8 cellular contexts compared by ENCODE assay signal in genomic region chr12:53005215-53005985, GRCh38. TPM values are rescaled to one million over a fixed set of nuclear protein-coding genes. Genes with fewer than 3 reads are reported as not detected.
A peak's percentile ranks its signal among the peaks of the same experiment; 100 is the strongest.
DNase-seq lines count a peak whose midpoint lies in the region; ATAC-seq lines count a peak whose summit lies in the region.

No MANE protein-coding gene starts in this region.

- H3K4me2 ChIP-seq in BLaER1 treated with 17β-estradiol and CSF1 and Interleukin-3, amounts not matched to agents 10 nM and 100 nM = peak overlapping the region; percentile 80 to 97 (median 91)

- H3K27me3 Mint-ChIP-seq in activated naive CD8-positive, alpha-beta T cell = no peaks in the 10 kb centered on the region

- peak overlapping the region; percentile 75 to 98 (median 86) for H3K4me3 ChIP-seq in BLaER1 treated with 17β-estradiol and CSF1 and Interleukin-3, amounts not matched to agents 10 nM and 100 nM
- H3K4me3 ChIP-seq in iPS-11a (ENCODE audit: low read depth, low read length) (peak overlapping the region; percentile 55), skeletal muscle tissue (ENCODE audit: low read length in 3 of 3) (peak overlapping the region; percentile 93 to 97 (median 95))

- peaks cover 33 to 48% (median 41%) of the 10 kb centered on the region in 10 experiments for H3K4me1 ChIP-seq in BLaER1 treated with 17β-estradiol and CSF1 and Interleukin-3, amounts not matched to agents 10 nM and 100 nM
- peaks cover 23 to 47% (median 36%) of the 10 kb centered on the region in 3 donors for H3K4me1 ChIP-seq in skeletal muscle tissue (ENCODE audit: control insufficient read depth in 3 of 3, insufficient read depth in 3 of 3, low read length in 3 of 3)

- peak overlapping the region; percentile 92 for H3K4me3 Mint-ChIP-seq in activated naive CD8-positive, alpha-beta T cell

- peak overlapping the region; percentile 98 for H3K27ac Mint-ChIP-seq in activated naive CD8-positive, alpha-beta T cell

- H3K9ac ChIP-seq in BLaER1 treated with 17β-estradiol and CSF1 and Interleukin-3, amounts not matched to agents 10 nM and 100 nM = peak overlapping the region; percentile 82 to 99 (median 94)
- peak overlapping the region; percentile 67 to 84 (median 74) for H3K9ac ChIP-seq in skeletal muscle tissue (ENCODE audit: low read depth in 1 of 3, low read length in 3 of 3)

- peaks cover 22 to 30% (median 28%) of the 10 kb centered on the region in 11 experiments for H3K36me3 ChIP-seq in BLaER1 treated with 17β-estradiol and CSF1 and Interleukin-3, amounts not matched to agents 10 nM and 100 nM
- peaks cover 0 to 4% (median 3%) of the 10 kb centered on the region in 3 donors for H3K36me3 ChIP-seq in skeletal muscle tissue (ENCODE audit: control insufficient read depth in 3 of 3, insufficient read depth in 3 of 3, low read length in 3 of 3)

- H3K27me3 ChIP-seq in BLaER1 treated with 17β-estradiol and CSF1 and Interleukin-3, amounts not matched to agents 10 nM and 100 nM = no peaks in the 10 kb centered on the region
- H3K27me3 ChIP-seq in skeletal muscle tissue (ENCODE audit: control insufficient read depth in 3 of 3, insufficient read depth in 3 of 3, low read length in 3 of 3) = no peaks in the 10 kb centered on the region

- H3K36me3 Mint-ChIP-seq in activated naive CD8-positive, alpha-beta T cell = peaks cover 13% of the 10 kb centered on the region

- H3K27ac ChIP-seq in BLaER1 treated with 17β-estradiol and CSF1 and Interleukin-3, amounts not matched to agents 10 nM and 100 nM = peak overlapping the region; percentile 74 to 100 (median 96)
- peak overlapping the region; percentile 96 for H3K27ac ChIP-seq in skeletal muscle tissue (ENCODE audit: low read depth, low read length)

- H3K4me1 Mint-ChIP-seq in activated naive CD8-positive, alpha-beta T cell (ENCODE audit: low read depth) = peaks cover 40% of the 10 kb centered on the region

- H3K9me3 Mint-ChIP-seq in activated naive CD8-positive, alpha-beta T cell (ENCODE audit: low read depth) = no peaks in the 10 kb centered on the region

- H4K20me1 ChIP-seq in BLaER1 treated with 17β-estradiol and CSF1 and Interleukin-3, amounts not matched to agents 10 nM and 100 nM = peaks cover 25 to 36% (median 32%) of the 10 kb centered on the region in 11 experiments

- ATAC-seq in GM18873 (IDR thresholded peaks at IDR 0.05; ENCODE audit: low FRiP score, unreplicated experiment) (no peak), HG03521 (IDR thresholded peaks at IDR 0.05; ENCODE audit: unreplicated experiment) (no peak)

- no peaks in the 10 kb centered on the region for H3K9me3 ChIP-seq in BLaER1 treated with 17β-estradiol and CSF1 and Interleukin-3, amounts not matched to agents 10 nM and 100 nM (replicated peaks in 1 of 11)
- no peaks in the 10 kb centered on the region for H3K9me3 ChIP-seq in skeletal muscle tissue (ENCODE audit: control insufficient read depth in 3 of 3, low read length in 3 of 3)

- DNase-seq in HK-2 (ENCODE audit: unreplicated experiment) = peak; percentile 41
- DNase-seq in NCI-H1930 (lab: John Stamatoyannopoulos, UW) = no peak

RNA-seq across cellular contexts. Expression of gene EIF4B, which starts 0.9 kb away (rescaled TPM):
- 1,005 TPM for total RNA-seq in skeletal muscle tissue

RNA-seq across cellular contexts. Expression of gene TNS2, which starts 44.5 kb away (rescaled TPM):
- 21.9 TPM for total RNA-seq in skeletal muscle tissue

RNA-seq across cellular contexts. Expression of gene KRT18, which starts 56.5 kb away (rescaled TPM):
- 4.2 TPM for total RNA-seq in skeletal muscle tissue
